ENCODE assay signal across 2 cellular contexts in genomic region chr1:39178541-39179431, GRCh38.
A peak's percentile ranks its signal among the peaks of the same experiment; 100 is the strongest.
TF ChIP-seq lines count a peak whose summit lies in the region.

No MANE protein-coding gene starts in this region.

TF ChIP-seq in IMR-90, 13 proteins besides CTCF, POLR2A, EP300 and RAD21:
- no peak for TF ChIP-seq CHD1 (IDR thresholded peaks at IDR 0.05; ENCODE audit: low read depth, low read length)
- peak; percentile 36 for TF ChIP-seq RCOR1 (IDR thresholded peaks at IDR 0.05; ENCODE audit: insufficient replicate concordance, low read length)
- TF ChIP-seq MXI1 (IDR thresholded peaks at IDR 0.05; ENCODE audit: borderline replicate concordance, low read depth, low read length) = peak; percentile 28; the same call in 1 of the 2 replicates
- TF ChIP-seq USF2 (IDR thresholded peaks at IDR 0.05; ENCODE audit: low read depth, low read length) = 0 out of 2 replicates have a peak, but pooled peaks have one; percentile 19
- TF ChIP-seq MAFK (IDR thresholded peaks at IDR 0.05; ENCODE audit: low read depth, low read length) = no peak
- no peak for TF ChIP-seq ELK1 (IDR thresholded peaks at IDR 0.05; ENCODE audit: borderline replicate concordance, low read depth, low read length)
- no peak for TF ChIP-seq SMC3 (IDR thresholded peaks at IDR 0.05; ENCODE audit: low read depth, low read length)
- no peak for TF ChIP-seq RFX5 (IDR thresholded peaks at IDR 0.05; ENCODE audit: low read depth, low read length)
- no peak for TF ChIP-seq MAZ (IDR thresholded peaks at IDR 0.05; ENCODE audit: borderline replicate concordance, low read depth, low read length)

TF ChIP-seq in HepG2, 621 proteins besides CTCF, POLR2A, EP300 and RAD21:
- TF ChIP-seq PBX2 (CRISPR knock-in tag; IDR thresholded peaks at IDR 0.05) = no peak
- TF ChIP-seq TEAD3 (CRISPR knock-in tag; optimal IDR thresholded peaks at IDR 0.05; ENCODE audit: borderline replicate concordance) = peak; percentile 87
- no peak for TF ChIP-seq AKAP8 (CRISPR knock-in tag; IDR thresholded peaks at IDR 0.05)
- TF ChIP-seq PAXIP1 (CRISPR knock-in tag; conservative IDR thresholded peaks at IDR 0.05) = 0 out of 2 replicates have a peak, but pooled peaks have one; percentile 20
- TF ChIP-seq FOSL1 (CRISPR knock-in tag; IDR thresholded peaks at IDR 0.05; ENCODE audit: borderline replicate concordance) = no peak
- no peak for TF ChIP-seq ZC3H13 (CRISPR knock-in tag; IDR thresholded peaks at IDR 0.05)
- TF ChIP-seq, protein P1, sequence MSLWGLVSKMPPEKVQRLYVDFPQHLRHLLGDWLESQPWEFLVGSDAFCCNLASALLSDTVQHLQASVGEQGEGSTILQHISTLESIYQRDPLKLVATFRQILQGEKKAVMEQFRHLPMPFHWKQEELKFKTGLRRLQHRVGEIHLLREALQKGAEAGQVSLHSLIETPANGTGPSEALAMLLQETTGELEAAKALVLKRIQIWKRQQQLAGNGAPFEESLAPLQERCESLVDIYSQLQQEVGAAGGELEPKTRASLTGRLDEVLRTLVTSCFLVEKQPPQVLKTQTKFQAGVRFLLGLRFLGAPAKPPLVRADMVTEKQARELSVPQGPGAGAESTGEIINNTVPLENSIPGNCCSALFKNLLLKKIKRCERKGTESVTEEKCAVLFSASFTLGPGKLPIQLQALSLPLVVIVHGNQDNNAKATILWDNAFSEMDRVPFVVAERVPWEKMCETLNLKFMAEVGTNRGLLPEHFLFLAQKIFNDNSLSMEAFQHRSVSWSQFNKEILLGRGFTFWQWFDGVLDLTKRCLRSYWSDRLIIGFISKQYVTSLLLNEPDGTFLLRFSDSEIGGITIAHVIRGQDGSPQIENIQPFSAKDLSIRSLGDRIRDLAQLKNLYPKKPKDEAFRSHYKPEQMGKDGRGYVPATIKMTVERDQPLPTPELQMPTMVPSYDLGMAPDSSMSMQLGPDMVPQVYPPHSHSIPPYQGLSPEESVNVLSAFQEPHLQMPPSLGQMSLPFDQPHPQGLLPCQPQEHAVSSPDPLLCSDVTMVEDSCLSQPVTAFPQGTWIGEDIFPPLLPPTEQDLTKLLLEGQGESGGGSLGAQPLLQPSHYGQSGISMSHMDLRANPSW (CRISPR knock-in tag; IDR thresholded peaks at IDR 0.05; ENCODE audit: borderline replicate concordance) = no peak
- TF ChIP-seq DNMT1 (CRISPR knock-in tag; IDR thresholded peaks at IDR 0.05) = no peak
- no peak for TF ChIP-seq ETV5 (CRISPR knock-in tag; IDR thresholded peaks at IDR 0.05; ENCODE audit: borderline replicate concordance)
- TF ChIP-seq MIXL1 (CRISPR knock-in tag; IDR thresholded peaks at IDR 0.05) = 0 out of 2 replicates have a peak, but pooled peaks have one; percentile 19
- TF ChIP-seq STAG1 (CRISPR knock-in tag; IDR thresholded peaks at IDR 0.05) = no peak
- TF ChIP-seq, protein P2, sequence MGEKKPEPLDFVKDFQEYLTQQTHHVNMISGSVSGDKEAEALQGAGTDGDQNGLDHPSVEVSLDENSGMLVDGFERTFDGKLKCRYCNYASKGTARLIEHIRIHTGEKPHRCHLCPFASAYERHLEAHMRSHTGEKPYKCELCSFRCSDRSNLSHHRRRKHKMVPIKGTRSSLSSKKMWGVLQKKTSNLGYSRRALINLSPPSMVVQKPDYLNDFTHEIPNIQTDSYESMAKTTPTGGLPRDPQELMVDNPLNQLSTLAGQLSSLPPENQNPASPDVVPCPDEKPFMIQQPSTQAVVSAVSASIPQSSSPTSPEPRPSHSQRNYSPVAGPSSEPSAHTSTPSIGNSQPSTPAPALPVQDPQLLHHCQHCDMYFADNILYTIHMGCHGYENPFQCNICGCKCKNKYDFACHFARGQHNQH (CRISPR knock-in tag; IDR thresholded peaks at IDR 0.05) = no peak
- TF ChIP-seq KLF9 (CRISPR knock-in tag; IDR thresholded peaks at IDR 0.05; ENCODE audit: low read depth) = no peak
- TF ChIP-seq KAT7 (CRISPR knock-in tag; IDR thresholded peaks at IDR 0.05; ENCODE audit: borderline replicate concordance) = no peak
- TF ChIP-seq, protein P3, sequence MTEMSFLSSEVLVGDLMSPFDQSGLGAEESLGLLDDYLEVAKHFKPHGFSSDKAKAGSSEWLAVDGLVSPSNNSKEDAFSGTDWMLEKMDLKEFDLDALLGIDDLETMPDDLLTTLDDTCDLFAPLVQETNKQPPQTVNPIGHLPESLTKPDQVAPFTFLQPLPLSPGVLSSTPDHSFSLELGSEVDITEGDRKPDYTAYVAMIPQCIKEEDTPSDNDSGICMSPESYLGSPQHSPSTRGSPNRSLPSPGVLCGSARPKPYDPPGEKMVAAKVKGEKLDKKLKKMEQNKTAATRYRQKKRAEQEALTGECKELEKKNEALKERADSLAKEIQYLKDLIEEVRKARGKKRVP (CRISPR knock-in tag; IDR thresholded peaks at IDR 0.05) = no peak
- TF ChIP-seq, protein P4, sequence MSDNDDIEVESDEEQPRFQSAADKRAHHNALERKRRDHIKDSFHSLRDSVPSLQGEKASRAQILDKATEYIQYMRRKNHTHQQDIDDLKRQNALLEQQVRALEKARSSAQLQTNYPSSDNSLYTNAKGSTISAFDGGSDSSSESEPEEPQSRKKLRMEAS (IDR thresholded peaks at IDR 0.05) = no peak
- peak; percentile 47; the same call in 1 of the 2 replicates for TF ChIP-seq SAP130 (CRISPR knock-in tag; IDR thresholded peaks at IDR 0.05; ENCODE audit: low read depth)
- no peak for TF ChIP-seq KLF6 (CRISPR knock-in tag; IDR thresholded peaks at IDR 0.05)
- TF ChIP-seq, protein P5, sequence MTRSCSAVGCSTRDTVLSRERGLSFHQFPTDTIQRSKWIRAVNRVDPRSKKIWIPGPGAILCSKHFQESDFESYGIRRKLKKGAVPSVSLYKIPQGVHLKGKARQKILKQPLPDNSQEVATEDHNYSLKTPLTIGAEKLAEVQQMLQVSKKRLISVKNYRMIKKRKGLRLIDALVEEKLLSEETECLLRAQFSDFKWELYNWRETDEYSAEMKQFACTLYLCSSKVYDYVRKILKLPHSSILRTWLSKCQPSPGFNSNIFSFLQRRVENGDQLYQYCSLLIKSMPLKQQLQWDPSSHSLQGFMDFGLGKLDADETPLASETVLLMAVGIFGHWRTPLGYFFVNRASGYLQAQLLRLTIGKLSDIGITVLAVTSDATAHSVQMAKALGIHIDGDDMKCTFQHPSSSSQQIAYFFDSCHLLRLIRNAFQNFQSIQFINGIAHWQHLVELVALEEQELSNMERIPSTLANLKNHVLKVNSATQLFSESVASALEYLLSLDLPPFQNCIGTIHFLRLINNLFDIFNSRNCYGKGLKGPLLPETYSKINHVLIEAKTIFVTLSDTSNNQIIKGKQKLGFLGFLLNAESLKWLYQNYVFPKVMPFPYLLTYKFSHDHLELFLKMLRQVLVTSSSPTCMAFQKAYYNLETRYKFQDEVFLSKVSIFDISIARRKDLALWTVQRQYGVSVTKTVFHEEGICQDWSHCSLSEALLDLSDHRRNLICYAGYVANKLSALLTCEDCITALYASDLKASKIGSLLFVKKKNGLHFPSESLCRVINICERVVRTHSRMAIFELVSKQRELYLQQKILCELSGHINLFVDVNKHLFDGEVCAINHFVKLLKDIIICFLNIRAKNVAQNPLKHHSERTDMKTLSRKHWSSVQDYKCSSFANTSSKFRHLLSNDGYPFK (CRISPR knock-in tag; IDR thresholded peaks at IDR 0.05; ENCODE audit: borderline replicate concordance) = no peak
- TF ChIP-seq MTF1 (CRISPR knock-in tag; IDR thresholded peaks at IDR 0.05) = no peak
- no peak for TF ChIP-seq FOXK1 (CRISPR knock-in tag; IDR thresholded peaks at IDR 0.05; ENCODE audit: borderline replicate concordance, low read depth)
- no peak; the same call in 1 of the 2 replicates for TF ChIP-seq HNF1A (IDR thresholded peaks at IDR 0.05; ENCODE audit: low read depth)
- peak; percentile 24; the same call in 1 of the 2 replicates for TF ChIP-seq HNF1A (CRISPR knock-in tag; IDR thresholded peaks at IDR 0.05; ENCODE audit: borderline replicate concordance)
- TF ChIP-seq CEBPG (CRISPR knock-in tag; IDR thresholded peaks at IDR 0.05) = no peak
- no peak for TF ChIP-seq FOXP1 (IDR thresholded peaks at IDR 0.05)
- 0 out of 2 replicates have a peak, but pooled peaks have one; percentile 17 for TF ChIP-seq FOXP1 (CRISPR knock-in tag; IDR thresholded peaks at IDR 0.05)
- no peak for TF ChIP-seq ZNF101 (CRISPR knock-in tag; IDR thresholded peaks at IDR 0.05; ENCODE audit: borderline replicate concordance, low read depth)
- TF ChIP-seq MYC (CRISPR knock-in tag; IDR thresholded peaks at IDR 0.05; ENCODE audit: borderline replicate concordance) = no peak
- TF ChIP-seq ZNF652 (CRISPR knock-in tag; IDR thresholded peaks at IDR 0.05; ENCODE audit: borderline replicate concordance, low read depth) = peak; percentile 90
- TF ChIP-seq PITX1 (CRISPR knock-in tag; IDR thresholded peaks at IDR 0.05) = no peak
- 0 out of 4 replicates have a peak, but pooled peaks of 1 of the 2 experiments have one; percentile 16 for TF ChIP-seq NR2F1 (CRISPR knock-in tag; IDR thresholded peaks at IDR 0.05)
- peak; percentile 49 for TF ChIP-seq FOSL2 (CRISPR knock-in tag; IDR thresholded peaks at IDR 0.05)
- no peak for TF ChIP-seq HNRNPH1 (optimal IDR thresholded peaks at IDR 0.05; ENCODE audit: low read depth, low read length)
- no peak for TF ChIP-seq CENPBD1 (CRISPR knock-in tag; IDR thresholded peaks at IDR 0.05; ENCODE audit: borderline replicate concordance, low read depth)
- no peak for TF ChIP-seq ZNF879 (CRISPR knock-in tag; IDR thresholded peaks at IDR 0.05)
- TF ChIP-seq ZNF484 (CRISPR knock-in tag; IDR thresholded peaks at IDR 0.05; ENCODE audit: borderline replicate concordance, low read depth) = no peak
- no peak for TF ChIP-seq MIER2 (CRISPR knock-in tag; IDR thresholded peaks at IDR 0.05)
- TF ChIP-seq ARID3A (IDR thresholded peaks at IDR 0.05; ENCODE audit: low read depth, low read length) = peak; percentile 44
- no peak for TF ChIP-seq JDP2 (CRISPR knock-in tag; IDR thresholded peaks at IDR 0.05; ENCODE audit: borderline replicate concordance)
